27 cellular contexts compared by ENCODE assay signal in the genomic region with DNA sequence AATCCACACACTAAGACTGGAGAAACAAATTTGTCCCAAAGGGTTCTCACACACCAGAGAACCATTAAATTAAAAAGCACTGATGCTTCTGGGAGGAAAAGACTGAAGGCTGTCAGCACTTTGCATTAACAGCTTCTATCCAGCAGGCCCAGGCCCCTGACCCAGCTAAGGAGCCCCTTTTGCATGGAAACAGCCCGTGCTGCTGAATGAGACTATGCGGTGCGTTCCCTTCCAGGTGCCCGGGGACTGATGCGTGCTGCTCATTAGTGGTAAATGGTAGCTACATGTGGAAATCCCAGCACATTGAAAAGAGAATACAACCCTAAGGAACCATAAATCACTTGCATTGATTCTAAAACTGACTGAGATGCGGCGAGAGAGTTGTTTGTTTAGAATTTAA.
"Had no signal": no experiment of that assay in that cellular context is flagged by ENCODE, and none has a peak within 500 bp of the region (broad histone marks: within the 10 kb centered on the region; RNA-seq: fewer than 3 reads in every experiment).

No MANE protein-coding gene starts in this region.

- H3K36me3 ChIP-seq: ascending aorta, brain microvascular endothelial cell, heart left ventricle, left lung, lower lobe of right lung, right lobe of liver, WERI-Rb-1 had no signal

- H3K27me3 ChIP-seq: ascending aorta, brain microvascular endothelial cell, right lobe of liver, testis had no signal

- H3K4me3 ChIP-seq: ascending aorta, coronary artery, dorsolateral prefrontal cortex, heart left ventricle, left lung, lower lobe of right lung, right lobe of liver, testis had no signal

- H3K27ac Mint-ChIP-seq: activated CD4-positive, alpha-beta memory T cell treated with anti-CD3 and anti-CD28 coated beads, Interleukin-2, amount 10 ng/mL, durations not matched to agents 7 days and 5 days; activated CD4-positive, alpha-beta T cell treated with anti-CD3 and anti-CD28 coated beads, Interleukin-2, amount 10 ng/mL, durations not matched to agents 7 days and 5 days; activated naive CD4-positive, alpha-beta T cell treated with anti-CD3 and anti-CD28 coated beads, Interleukin-2, amount 10 ng/mL, durations not matched to agents 7 days and 5 days; activated naive CD8-positive, alpha-beta T cell treated with anti-CD3 and anti-CD28 coated beads, Interleukin-2, amount 10 ng/mL, durations not matched to agents 7 days and 5 days; activated T-cell treated with anti-CD3 and anti-CD28 coated beads, Interleukin-2, amount 50 U/mL, for 24 hours had no signal

- H3K36me3 Mint-ChIP-seq: naive thymus-derived CD8-positive, alpha-beta T cell had no signal

- H3K4me3 Mint-ChIP-seq: activated CD4-positive, alpha-beta memory T cell treated with anti-CD3 and anti-CD28 coated beads, Interleukin-2, amount 10 ng/mL, durations not matched to agents 7 days and 5 days; activated CD4-positive, alpha-beta T cell treated with anti-CD3 and anti-CD28 coated beads, Interleukin-2, amount 10 ng/mL, durations not matched to agents 7 days and 5 days; activated naive CD4-positive, alpha-beta T cell treated with anti-CD3 and anti-CD28 coated beads, Interleukin-2, amount 10 ng/mL, durations not matched to agents 7 days and 5 days; activated naive CD8-positive, alpha-beta T cell treated with anti-CD3 and anti-CD28 coated beads, Interleukin-2, amount 10 ng/mL, durations not matched to agents 7 days and 5 days; activated T-cell treated with anti-CD3 and anti-CD28 coated beads, Interleukin-2, amount 50 U/mL, for 24 hours; naive thymus-derived CD8-positive, alpha-beta T cell had no signal

- ATAC-seq: esophagus mucosa; heart left ventricle; left lung; lower lobe of right lung; naive thymus-derived CD8-positive, alpha-beta T cell; right lobe of liver; stimulated activated naive CD8-positive, alpha-beta T cell treated with anti-CD3 and anti-CD28 coated beads, Interleukin-15, Interleukin-2, amounts not matched to agents 100 U/mL and 50 U/mL, for 24 hours had no signal

- DNase-seq: activated CD4-positive, alpha-beta memory T cell treated with anti-CD3 and anti-CD28 coated beads, Interleukin-2, amount 10 ng/mL, durations not matched to agents 7 days and 5 days; activated CD4-positive, alpha-beta T cell treated with anti-CD3 and anti-CD28 coated beads, Interleukin-2, amount 10 ng/mL, durations not matched to agents 7 days and 5 days; activated CD4-positive, CD25-positive, alpha-beta regulatory T cell treated with anti-CD3 and anti-CD28 coated beads, Interleukin-2, amount 50 U/mL, for 72 hours; activated CD8-positive, alpha-beta memory T cell treated with anti-CD3 and anti-CD28 coated beads, Interleukin-2, amount 50 U/mL, for 48 hours; activated gamma-delta T cell; activated naive CD4-positive, alpha-beta T cell treated with anti-CD3 and anti-CD28 coated beads, Interleukin-2, amount 10 ng/mL, durations not matched to agents 7 days and 5 days; activated naive CD8-positive, alpha-beta T cell treated with anti-CD3 and anti-CD28 coated beads, Interleukin-2, amount 10 ng/mL, durations not matched to agents 7 days and 5 days; activated T-cell treated with anti-CD3 and anti-CD28 coated beads, Interleukin-2, amount 50 U/mL, for 24 hours; brain microvascular endothelial cell; dorsolateral prefrontal cortex; effector memory CD4-positive, alpha-beta T cell; foreskin fibroblast; heart left ventricle; left lung; lower lobe of right lung; mesenchymal stem cell; naive thymus-derived CD8-positive, alpha-beta T cell; right lobe of liver; stimulated activated CD4-positive, alpha-beta T cell treated with anti-CD3 and anti-CD28 coated beads, Interleukin-2, amount 100 ng/mL, for 48 hours; stimulated activated naive CD8-positive, alpha-beta T cell treated with anti-CD3 and anti-CD28 coated beads, Interleukin-15, Interleukin-2, amounts not matched to agents 100 U/mL and 50 U/mL, for 24 hours; T-helper 9 cell; testis; trophoblast cell; WERI-Rb-1 had no signal

- H3K9me3 Mint-ChIP-seq: activated CD4-positive, alpha-beta memory T cell treated with anti-CD3 and anti-CD28 coated beads, Interleukin-2, amount 10 ng/mL, durations not matched to agents 7 days and 5 days; activated CD4-positive, alpha-beta T cell treated with anti-CD3 and anti-CD28 coated beads, Interleukin-2, amount 10 ng/mL, durations not matched to agents 7 days and 5 days; activated naive CD4-positive, alpha-beta T cell treated with anti-CD3 and anti-CD28 coated beads, Interleukin-2, amount 10 ng/mL, durations not matched to agents 7 days and 5 days; activated T-cell treated with anti-CD3 and anti-CD28 coated beads, Interleukin-2, amount 50 U/mL, for 24 hours; naive thymus-derived CD8-positive, alpha-beta T cell had no signal

- H3K4me1 ChIP-seq: ascending aorta, left lung, lower lobe of right lung, right lobe of liver, testis had no signal

- H3K9me3 ChIP-seq: ascending aorta, heart left ventricle, left lung, lower lobe of right lung, right lobe of liver, testis had no signal

- H3K27me3 Mint-ChIP-seq: activated CD4-positive, alpha-beta memory T cell treated with anti-CD3 and anti-CD28 coated beads, Interleukin-2, amount 10 ng/mL, durations not matched to agents 7 days and 5 days; activated naive CD4-positive, alpha-beta T cell treated with anti-CD3 and anti-CD28 coated beads, Interleukin-2, amount 10 ng/mL, durations not matched to agents 7 days and 5 days; activated naive CD8-positive, alpha-beta T cell treated with anti-CD3 and anti-CD28 coated beads, Interleukin-2, amount 10 ng/mL, durations not matched to agents 7 days and 5 days had no signal

- H3K27ac ChIP-seq: ascending aorta, brain microvascular endothelial cell, coronary artery, dorsolateral prefrontal cortex, heart left ventricle, left lung, lower lobe of right lung, right lobe of liver, testis, WERI-Rb-1 had no signal
